ENCODE assay signal across 33 cellular contexts in genomic region chr13:42484396-42484795, GRCh38.
DNase-seq lines count a peak whose midpoint lies in the region; FAIRE-seq and TF ChIP-seq lines count a peak whose summit lies in the region.
"Had no signal": no experiment of that assay in that cellular context is flagged by ENCODE, and none has a peak within 500 bp of the region (broad histone marks: within the 10 kb centered on the region; RNA-seq: fewer than 3 reads in every experiment).

No MANE protein-coding gene starts in this region.

- H3K27me3 ChIP-seq in keratinocyte (ENCODE audit: control insufficient read depth, extremely low read depth, insufficient read depth, low read length), result no peaks in the 10 kb centered on the region
- H3K27me3 ChIP-seq: BLaER1, foreskin keratinocyte, Peyer's patch, spleen, suprapubic skin had no signal

- H3K9me1 ChIP-seq in keratinocyte (ENCODE audit: control insufficient read depth, extremely low read depth, insufficient read depth, low read length), result no peaks in the 10 kb centered on the region

- no peak overlapping the region for H3K4me2 ChIP-seq in keratinocyte (ENCODE audit: control insufficient read depth, extremely low read depth, insufficient read depth, low read depth, low read length)
- H3K4me2 ChIP-seq: BLaER1 had no signal

- no peaks in the 10 kb centered on the region for H4K20me1 ChIP-seq in keratinocyte (ENCODE audit: control insufficient read depth, extremely low read depth, insufficient read depth, low read length)
- H4K20me1 ChIP-seq: BLaER1 had no signal

- H3K4me1 Mint-ChIP-seq in chondrocyte (ENCODE audit: low read depth) (peaks cover 50% of the 10 kb centered on the region), type B pancreatic cell (ENCODE audit: unreplicated experiment) (no peaks in the 10 kb centered on the region), CD14-positive monocyte (peaks cover 4% of the 10 kb centered on the region)
- H3K4me1 Mint-ChIP-seq: activated CD4-positive, alpha-beta T cell treated with anti-CD3 and anti-CD28 coated beads for 36 hours; naive thymus-derived CD8-positive, alpha-beta T cell had no signal

- no peaks in the 10 kb centered on the region for H3K36me3 Mint-ChIP-seq in chondrocyte (ENCODE audit: low read depth)
- H3K36me3 Mint-ChIP-seq in type B pancreatic cell, result no peaks in the 10 kb centered on the region
- no peaks in the 10 kb centered on the region for H3K36me3 Mint-ChIP-seq in CD14-positive monocyte
- H3K36me3 Mint-ChIP-seq: mesothelial cell of epicardium; naive thymus-derived CD8-positive, alpha-beta T cell; stimulated activated memory B cell treated with anti-CD40 and anti-IgM and Interleukin-4, amounts not matched to agents 10 μg/mL and 1 μg/mL and 100 μg/mL, for 72 hours had no signal

- H2AFZ ChIP-seq in keratinocyte (ENCODE audit: control insufficient read depth, low read length), result no peak overlapping the region

- intact Hi-C loops in CD14-positive monocyte (cut with micrococcal nuclease), result no loop called here

- H3K4me3 Mint-ChIP-seq in chondrocyte (ENCODE audit: unreplicated experiment) (no peak overlapping the region), type B pancreatic cell (no peak overlapping the region), CD14-positive monocyte (no peak overlapping the region)
- H3K4me3 Mint-ChIP-seq: activated CD4-positive, alpha-beta T cell treated with anti-CD3 and anti-CD28 coated beads for 36 hours; dendritic cell treated with granulocyte-macrophage colony-stimulating factor and Interleukin-4, amounts not matched to agents 40 ng/mL and 50 ng/mL, for 4 days; mesothelial cell of epicardium; naive thymus-derived CD8-positive, alpha-beta T cell; stimulated activated memory B cell treated with anti-CD40 and anti-IgM and Interleukin-4, amounts not matched to agents 10 μg/mL and 1 μg/mL and 100 μg/mL, for 72 hours had no signal

- no peaks in the 10 kb centered on the region for H3K36me3 ChIP-seq in keratinocyte (ENCODE audit: control insufficient read depth in 2 of 2, extremely low read depth in 1 of 2, insufficient read depth in 2 of 2, low read length in 2 of 2)
- H3K36me3 ChIP-seq: BLaER1, HAP-1, left ventricle myocardium inferior, Peyer's patch, spleen, suprapubic skin had no signal

- H3K27ac Mint-ChIP-seq in chondrocyte (ENCODE audit: unreplicated experiment), result peak overlapping the region; percentile 55
- H3K27ac Mint-ChIP-seq in type B pancreatic cell, result no peak overlapping the region
- H3K27ac Mint-ChIP-seq in CD14-positive monocyte, result no peak overlapping the region
- H3K27ac Mint-ChIP-seq: activated CD4-positive, alpha-beta T cell treated with anti-CD3 and anti-CD28 coated beads for 36 hours; dendritic cell treated with granulocyte-macrophage colony-stimulating factor and Interleukin-4, amounts not matched to agents 40 ng/mL and 50 ng/mL, for 4 days; mesothelial cell of epicardium; naive thymus-derived CD8-positive, alpha-beta T cell; stimulated activated memory B cell treated with anti-CD40 and anti-IgM and Interleukin-4, amounts not matched to agents 10 μg/mL and 1 μg/mL and 100 μg/mL, for 72 hours had no signal

- dilution Hi-C loops in keratinocyte (cut with MboI; ENCODE audit: extremely low pct_ligation_motif_present, low sequenced_read_pairs), result no loop called here

- H3K9me3 Mint-ChIP-seq in chondrocyte (ENCODE audit: low read depth) (no peaks in the 10 kb centered on the region), type B pancreatic cell (no peaks in the 10 kb centered on the region), CD14-positive monocyte (peaks cover 0 to 2% (median 0%) of the 10 kb centered on the region in 7 donors)
- H3K9me3 Mint-ChIP-seq: dendritic cell treated with granulocyte-macrophage colony-stimulating factor and Interleukin-4, amounts not matched to agents 40 ng/mL and 50 ng/mL, for 4 days; mesothelial cell of epicardium; naive thymus-derived CD8-positive, alpha-beta T cell; stimulated activated memory B cell treated with anti-CD40 and anti-IgM and Interleukin-4, amounts not matched to agents 10 μg/mL and 1 μg/mL and 100 μg/mL, for 72 hours had no signal

- H3K4me3 ChIP-seq in keratinocyte (ENCODE audit: control insufficient read depth in 2 of 3, extremely low read depth in 1 of 3, insufficient read depth in 2 of 3, low read depth in 1 of 3, low read length in 3 of 3), result no peak overlapping the region
- H3K4me3 ChIP-seq: BLaER1, GM12878, HAP-1, left ventricle myocardium inferior, Peyer's patch, SK-N-MC, spleen, suprapubic skin had no signal

- peaks cover 33% of the 10 kb centered on the region for H3K4me1 ChIP-seq in keratinocyte (ENCODE audit: control insufficient read depth, extremely low read depth, insufficient read depth, low read length)
- H3K4me1 ChIP-seq: BLaER1, HAP-1, left ventricle myocardium inferior, Peyer's patch, spleen had no signal

- FAIRE-seq in GM12891 (lab: Jason Lieb, UNC), result peak; percentile 31
- FAIRE-seq in keratinocyte (lab: Jason Lieb, UNC), result peak; percentile 82
- FAIRE-seq: GM12878, HepG2 had no signal

- H3K27me3 Mint-ChIP-seq in chondrocyte (ENCODE audit: low read depth) (no peaks in the 10 kb centered on the region), type B pancreatic cell (peaks cover 8% of the 10 kb centered on the region), CD14-positive monocyte (ENCODE audit: low read depth in 3 of 3) (peaks cover 0 to 3% (median 1%) of the 10 kb centered on the region in 3 donors)
- H3K27me3 Mint-ChIP-seq: activated CD4-positive, alpha-beta T cell treated with anti-CD3 and anti-CD28 coated beads for 36 hours; dendritic cell treated with granulocyte-macrophage colony-stimulating factor and Interleukin-4, amounts not matched to agents 40 ng/mL and 50 ng/mL, for 4 days; naive thymus-derived CD8-positive, alpha-beta T cell; stimulated activated memory B cell treated with anti-CD40 and anti-IgM and Interleukin-4, amounts not matched to agents 10 μg/mL and 1 μg/mL and 100 μg/mL, for 72 hours had no signal

- TF ChIP-seq POLR2A in GM12891 (IDR thresholded peaks at IDR 0.05; ENCODE audit: low read depth, low read length), result no peak

- no peak for DNase-seq in GM12891 (ENCODE audit: insufficient read length, low spot score)
- DNase-seq in NCI-H2171 (lab: John Stamatoyannopoulos, UW), result peak; percentile 61
- no peak for DNase-seq in chondrocyte (ENCODE audit: low spot score)
- no peak for DNase-seq in keratinocyte (ENCODE audit: low read depth, low spot score)
- DNase-seq in activated naive CD4-positive, alpha-beta T cell treated with Interleukin-2 at 50 U/mL for 16 hours, result no peak
- no peak for DNase-seq in type B pancreatic cell (ENCODE audit: extremely low spot score, unreplicated experiment)
- DNase-seq in CD14-positive monocyte (ENCODE audit: low spot score), result no peak
- DNase-seq: activated CD4-positive, alpha-beta T cell treated with anti-CD3 and anti-CD28 coated beads for 36 hours; activated CD8-positive, alpha-beta memory T cell treated with anti-CD3 and anti-CD28 coated beads for 24 hours; activated gamma-delta T cell; activated T-cell treated with anti-CD3 and anti-CD28 coated beads, Interleukin-2, amount 50 U/mL, for 1 hour; COR-L47; DND-41; left ventricle myocardium inferior; naive thymus-derived CD8-positive, alpha-beta T cell; NCI-H1417; NCI-H510A treated with DMSO at 0.1 percent for 48 hours; Peyer's patch; retina; spleen; stimulated activated CD4-positive, alpha-beta T cell treated with anti-CD3 and anti-CD28 coated beads, Interleukin-2, amount 100 ng/mL, for 48 hours; T-helper 2 cell had no signal

- no peak for TF ChIP-seq CTCF in chondrocyte (IDR thresholded peaks at IDR 0.05)
- TF ChIP-seq CTCF in keratinocyte (optimal IDR thresholded peaks at IDR 0.05 in 1 of 3, IDR thresholded peaks at IDR 0.05 in 1 of 3, conservative IDR thresholded peaks at IDR 0.05 in 1 of 3; ENCODE audit: extremely low read depth in 1 of 3, insufficient read depth in 2 of 3, low read length in 3 of 3), result no peak
- TF ChIP-seq CTCF in type B pancreatic cell (conservative IDR thresholded peaks at IDR 0.05), result no peak
- no peak for TF ChIP-seq CTCF in CD14-positive monocyte (IDR thresholded peaks at IDR 0.05)

- no peaks in the 10 kb centered on the region for H3K79me2 ChIP-seq in keratinocyte (ENCODE audit: control insufficient read depth, insufficient read depth, low read length)

- H3K27ac ChIP-seq in keratinocyte (ENCODE audit: control insufficient read depth, insufficient read depth, low read length), result no peak overlapping the region
- H3K27ac ChIP-seq: BLaER1, foreskin keratinocyte, HL-60, left ventricle myocardium inferior, Peyer's patch, SK-N-MC, spleen, suprapubic skin had no signal

- no peaks in the 10 kb centered on the region for H3K9me3 ChIP-seq in keratinocyte (ENCODE audit: control insufficient read depth, low read depth, low read length)
- H3K9me3 ChIP-seq: BLaER1, HAP-1, left ventricle myocardium inferior, Peyer's patch, spleen, suprapubic skin had no signal

- H3K9ac ChIP-seq in keratinocyte (ENCODE audit: control insufficient read depth, extremely low read depth, insufficient read depth, low read length), result no peak overlapping the region
- H3K9ac ChIP-seq: BLaER1 had no signal

TF ChIP-seq in GM12891, 5 proteins besides CTCF, POLR2A, EP300 and RAD21:
- TF ChIP-seq POU2F2 (IDR thresholded peaks at IDR 0.05; ENCODE audit: low read depth, low read length) (no peak), SPI1 (IDR thresholded peaks at IDR 0.05; ENCODE audit: low read depth, low read length) (no peak), PAX5 (IDR thresholded peaks at IDR 0.05; ENCODE audit: insufficient read depth, low read length, severe bottlenecking) (no peak), POLR2AphosphoS5 (IDR thresholded peaks at IDR 0.05; ENCODE audit: low read depth, low read length) (no peak), TAF1 (IDR thresholded peaks at IDR 0.05; ENCODE audit: low read depth, low read length) (no peak)
TF ChIP-seq in GM12891: peak in this region for 0.
